27 cellular contexts compared by ENCODE assay signal in genomic region chr11:57501951-57502350, GRCh38. TPM values are rescaled to one million over a fixed set of nuclear protein-coding genes. Genes with fewer than 3 reads are reported as not detected.
DNase-seq lines count a peak whose midpoint lies in the region; ATAC-seq, FAIRE-seq and TF ChIP-seq lines count a peak whose summit lies in the region.
"Had no signal": no experiment of that assay in that cellular context is flagged by ENCODE, and none has a peak within 500 bp of the region (broad histone marks: within the 10 kb centered on the region; RNA-seq: fewer than 3 reads in every experiment).

No MANE protein-coding gene starts in this region.

- peaks cover 5% of the 10 kb centered on the region for H3K36me3 Mint-ChIP-seq in progenitor cell of endocrine pancreas (ENCODE audit: insufficient read depth)
- H3K36me3 Mint-ChIP-seq: natural killer cell had no signal

- H4K20me1 ChIP-seq in PC-9 (ENCODE audit: insufficient read depth), result no peaks in the 10 kb centered on the region

- H3K27ac ChIP-seq in PC-9 (peak overlapping the region; percentile 1; the same call in 1 of the 2 replicates), right atrium auricular region (peak overlapping the region; percentile 83 to 93)
- H3K27ac ChIP-seq in effector memory CD4-positive, alpha-beta T cell (ENCODE audit: insufficient read depth, low read length, poor library complexity, severe bottlenecking), result no peak overlapping the region
- H3K27ac ChIP-seq: skin epidermis had no signal

- H3K9me3 Mint-ChIP-seq in progenitor cell of endocrine pancreas (ENCODE audit: low read depth), result no peaks in the 10 kb centered on the region
- H3K9me3 Mint-ChIP-seq: activated T-cell treated with anti-CD3 and anti-CD28 coated beads, Interleukin-2, amount 50 U/mL, for 24 hours; natural killer cell; stimulated activated naive CD8-positive, alpha-beta T cell treated with anti-CD3 and anti-CD28 coated beads, Interleukin-15, Interleukin-2, amounts not matched to agents 100 ng/mL and 50 ng/mL, for 24 hours had no signal

- no peak overlapping the region for H3K4me3 Mint-ChIP-seq in progenitor cell of endocrine pancreas (ENCODE audit: low read depth)
- H3K4me3 Mint-ChIP-seq: activated T-cell treated with anti-CD3 and anti-CD28 coated beads, Interleukin-2, amount 50 U/mL, for 24 hours; natural killer cell; stimulated activated naive CD8-positive, alpha-beta T cell treated with anti-CD3 and anti-CD28 coated beads, Interleukin-15, Interleukin-2, amounts not matched to agents 100 ng/mL and 50 ng/mL, for 24 hours had no signal

- no peaks in the 10 kb centered on the region for H3K9me3 ChIP-seq in PC-9 (ENCODE audit: insufficient read depth, low read depth)
- no peaks in the 10 kb centered on the region for H3K9me3 ChIP-seq in right atrium auricular region
- H3K9me3 ChIP-seq in effector memory CD4-positive, alpha-beta T cell (ENCODE audit: control insufficient read depth, low read length), result no peaks in the 10 kb centered on the region
- H3K9me3 ChIP-seq: upper lobe of left lung had no signal

- no peak overlapping the region for H2AFZ ChIP-seq in PC-9

- H3K4me1 Mint-ChIP-seq in progenitor cell of endocrine pancreas (ENCODE audit: low read depth), result peaks cover 54% of the 10 kb centered on the region

- H3K9me2 ChIP-seq in PC-9 (ENCODE audit: insufficient read depth), result no peaks in the 10 kb centered on the region

- H3K4me3 ChIP-seq in PC-9, result no peak overlapping the region
- H3K4me3 ChIP-seq in right atrium auricular region, result no peak overlapping the region
- no peak overlapping the region for H3K4me3 ChIP-seq in effector memory CD4-positive, alpha-beta T cell (ENCODE audit: insufficient read depth, low read depth, low read length, poor library complexity, severe bottlenecking)
- H3K4me3 ChIP-seq: skin epidermis, upper lobe of left lung had no signal

- FAIRE-seq in GM12892 (lab: Jason Lieb, UNC), result peak; percentile 44
- FAIRE-seq: GM18507 had no signal

- BruUV-seq in PC-9 (replicated peaks; lab: Mats Ljungman, UMichigan), result no TSS peak

- TF ChIP-seq CTCF in PC-9 (conservative IDR thresholded peaks at IDR 0.05) (no peak), right atrium auricular region (IDR thresholded peaks at IDR 0.05) (no peak), progenitor cell of endocrine pancreas (IDR thresholded peaks at IDR 0.05; ENCODE audit: unreplicated experiment) (no peak)

- H3F3A ChIP-seq in PC-9 (ENCODE audit: insufficient read depth, low read depth), result peaks cover 27% of the 10 kb centered on the region

- H3K79me2 ChIP-seq in PC-9 (ENCODE audit: low read depth), result no peaks in the 10 kb centered on the region

- H3K4me1 ChIP-seq in PC-9 (replicated peaks; ENCODE audit: insufficient read depth) (peaks cover 57% of the 10 kb centered on the region), right atrium auricular region (peaks cover 0 to 39% of the 10 kb centered on the region in 2 donors)
- H3K4me1 ChIP-seq in effector memory CD4-positive, alpha-beta T cell (ENCODE audit: control insufficient read depth, insufficient read depth, low read length, poor library complexity, severe bottlenecking), result no peaks in the 10 kb centered on the region

- H3K27me3 Mint-ChIP-seq in progenitor cell of endocrine pancreas, result no peaks in the 10 kb centered on the region
- H3K27me3 Mint-ChIP-seq: activated T-cell treated with anti-CD3 and anti-CD28 coated beads, Interleukin-2, amount 50 U/mL, for 24 hours; stimulated activated naive CD8-positive, alpha-beta T cell treated with anti-CD3 and anti-CD28 coated beads, Interleukin-15, Interleukin-2, amounts not matched to agents 100 ng/mL and 50 ng/mL, for 24 hours had no signal

- POLR2A ChIA-PET in PC-9 (lab: Charles Lee; ENCODE audit: unreplicated experiment), result interaction anchor here (0.6 to 0.7 kb wide), 2 partner anchors 19 to 25 kb away, joined by 3 to 5 read pairs; no protein-coding TSS in a partner anchor

- peak overlapping the region; percentile 32 for H3K4me2 ChIP-seq in PC-9

- ATAC-seq in HG02759 (IDR thresholded peaks at IDR 0.05; ENCODE audit: unreplicated experiment), result no peak
- ATAC-seq: natural killer cell had no signal

- no peaks in the 10 kb centered on the region for H3K36me3 ChIP-seq in PC-9 (ENCODE audit: low read depth)
- no peaks in the 10 kb centered on the region for H3K36me3 ChIP-seq in right atrium auricular region
- no peaks in the 10 kb centered on the region for H3K36me3 ChIP-seq in effector memory CD4-positive, alpha-beta T cell (ENCODE audit: control insufficient read depth, insufficient read depth, low read length)

- intact Hi-C loops in PC-9 (cut with micrococcal nuclease; ENCODE audit: unreplicated experiment), result no loop called here

- TF ChIP-seq POLR2A in GM12892 (IDR thresholded peaks at IDR 0.05; ENCODE audit: low read depth, low read length), result no peak

- H3K27ac Mint-ChIP-seq in progenitor cell of endocrine pancreas, result peak overlapping the region; percentile 17
- H3K27ac Mint-ChIP-seq: activated T-cell treated with anti-CD3 and anti-CD28 coated beads, Interleukin-2, amount 50 U/mL, for 24 hours; natural killer cell; stimulated activated naive CD8-positive, alpha-beta T cell treated with anti-CD3 and anti-CD28 coated beads, Interleukin-15, Interleukin-2, amounts not matched to agents 100 ng/mL and 50 ng/mL, for 24 hours had no signal

- H3K27me3 ChIP-seq in PC-9 (ENCODE audit: insufficient read depth, low read depth), result no peaks in the 10 kb centered on the region
- no peaks in the 10 kb centered on the region for H3K27me3 ChIP-seq in right atrium auricular region
- H3K27me3 ChIP-seq in effector memory CD4-positive, alpha-beta T cell (replicated peaks; ENCODE audit: control insufficient read depth, insufficient read depth, low read length, poor library complexity, severe bottlenecking), result no peaks in the 10 kb centered on the region
- H3K27me3 ChIP-seq: upper lobe of left lung had no signal

- DNase-seq in GM12892 (ENCODE audit: insufficient read length) (no peak), PC-9 (peak; percentile 80 to 92), right atrium auricular region (ENCODE audit: low spot score) (no peak), progenitor cell of endocrine pancreas (ENCODE audit: low spot score, unreplicated experiment) (no peak), Kasumi-1 (lab: John Stamatoyannopoulos, UW) (no peak), hepatic stellate cell (ENCODE audit: low spot score) (no peak)
- no peak for DNase-seq in effector memory CD4-positive, alpha-beta T cell
- DNase-seq: activated naive CD4-positive, alpha-beta T cell treated with Interleukin-2 at 50 U/mL for 16 hours; activated T-cell treated with anti-CD3 and anti-CD28 coated beads, Interleukin-2, amount 50 U/mL, for 24 hours; foreskin melanocyte; natural killer cell; NCI-H1436; NCI-H2171 treated with DMSO at 0.1 percent for 48 hours; NCI-H774; OCI-M1; posterior cingulate gyrus; T-helper 2 cell had no signal

- CTCF ChIA-PET in PC-9 (lab: Charles Lee), result interaction anchor here (0.6 to 2.1 kb wide), 8 partner anchors 9 to 1075 kb away, joined by 3 to 22 read pairs (median 3); no protein-coding TSS in a partner anchor

RNA-seq across cellular contexts. Expression of gene SLC43A1, which starts 13.6 kb away (rescaled TPM):
- polyA plus RNA-seq in GM12892 (2012; ENCODE audit: missing spikeins), result 8.5 TPM
- 3.2 and 4.0 TPM in 2 replicates for total RNA-seq in PC-9 (2021)
- total RNA-seq in right atrium auricular region, result 10 to 100 TPM in 1 of 2 donors, 1 to 10 TPM in 1; 5.0 to 10.4 TPM
- 46.9 and 48.5 TPM in 2 replicates for total RNA-seq in progenitor cell of endocrine pancreas

RNA-seq across cellular contexts. Expression of gene TIMM10, which starts 28.6 kb away (rescaled TPM):
- 120 TPM for polyA plus RNA-seq in GM12892 (2012; ENCODE audit: missing spikeins)
- total RNA-seq in PC-9 (2021) (90.2 and 94.7 TPM in 2 replicates), right atrium auricular region (10 to 100 TPM; 27.3 to 63.4 TPM), progenitor cell of endocrine pancreas (63.4 and 63.5 TPM in 2 replicates)

RNA-seq across cellular contexts. Expression of gene SMTNL1, which starts 35.4 kb away (rescaled TPM):
- 0.21 TPM for polyA plus RNA-seq in GM12892 (2012; ENCODE audit: missing spikeins)
- total RNA-seq in PC-9 (2021) (not detected in 2 replicates), right atrium auricular region (not detected), progenitor cell of endocrine pancreas (not detected in 2 replicates)
- total RNA-seq: Daoy, epithelial cell of proximal tubule, kidney epithelial cell, MCF 10A, natural killer cell, SK-MEL-5, upper lobe of left lung had no signal

RNA-seq across cellular contexts. Expression of gene RTN4RL2, which starts 41.6 kb away (rescaled TPM):
- polyA plus RNA-seq in GM12892 (2012; ENCODE audit: missing spikeins), result not detected
- total RNA-seq in PC-9 (2021) (3.4 and 4.6 TPM in 2 replicates), right atrium auricular region (1 to 10 TPM in 1 of 2 donors, under 1 TPM in 1; 0.94 to 1.3 TPM), progenitor cell of endocrine pancreas (1.9 and 2.1 TPM in 2 replicates)

Comparison
In these comparisons a context has a peak if more than half of its experiments do, and no peak if none do; other contexts are left out.
1. DNase-seq: peak in PC-9 (2 of 2); none in GM12892 (single experiment), right atrium auricular region (single experiment), progenitor cell of endocrine pancreas (single experiment), Kasumi-1 (0 of 2), effector memory CD4-positive, alpha-beta T cell (0 of 3) and hepatic stellate cell (single experiment).